In genomic region chr2:156896294-156896693, GRCh38 we compare ENCODE assay signal across 8 cellular contexts.
A peak's percentile ranks its signal among the peaks of the same experiment; 100 is the strongest.
DNase-seq lines count a peak whose midpoint lies in the region; ATAC-seq, FAIRE-seq and TF ChIP-seq lines count a peak whose summit lies in the region.

No MANE protein-coding gene starts in this region.

- H3K4me2 ChIP-seq in astrocyte (ENCODE audit: low read length) = no peak overlapping the region

- H3K36me3 ChIP-seq in astrocyte (ENCODE audit: insufficient read depth, low read length) = no peaks in the 10 kb centered on the region
- no peaks in the 10 kb centered on the region for H3K36me3 ChIP-seq in A673 (ENCODE audit: insufficient read depth, low read length, poor library complexity, severe bottlenecking)

- no peaks in the 10 kb centered on the region for H3K79me2 ChIP-seq in astrocyte (ENCODE audit: insufficient read depth, low read length)

- H3K36me3 Mint-ChIP-seq in astrocyte (ENCODE audit: low read depth, unreplicated experiment) = no peaks in the 10 kb centered on the region

- H3K27ac ChIP-seq in astrocyte (ENCODE audit: low read depth, low read length) = no peak overlapping the region
- no peak overlapping the region for H3K27ac ChIP-seq in A673 (ENCODE audit: low read depth, low read length, poor library complexity, severe bottlenecking)

- no peak overlapping the region for H3K4me3 ChIP-seq in astrocyte (ENCODE audit: insufficient read depth, low read depth, low read length)
- no peak overlapping the region for H3K4me3 ChIP-seq in A673 (ENCODE audit: low read depth, low read length, poor library complexity, severe bottlenecking)

- TF ChIP-seq CTCF in astrocyte (IDR thresholded peaks at IDR 0.05; ENCODE audit: insufficient read depth, low read depth, low read length) (no peak), A673 (conservative IDR thresholded peaks at IDR 0.05; ENCODE audit: low read depth, low read length) (no peak)

- DNase-seq in astrocyte (ENCODE audit: low read depth) (peak; percentile 70), NCI-H2196 (lab: John Stamatoyannopoulos, UW; ENCODE audit: unreplicated experiment) (no peak), SIG-M5 treated with dmso at 0.1 percent for 504 hours (lab: John Stamatoyannopoulos, UW; ENCODE audit: unreplicated experiment) (no peak), A673 (ENCODE audit: low spot score) (no peak), 8988T (no peak)

- FAIRE-seq in astrocyte (lab: Jason Lieb, UNC) = no peak

- ATAC-seq in GM18502 (IDR thresholded peaks at IDR 0.05; ENCODE audit: poor library complexity, unreplicated experiment) = peak; percentile 98
- ATAC-seq in GM21423 (IDR thresholded peaks at IDR 0.05; ENCODE audit: unreplicated experiment) = peak; percentile 96
- ATAC-seq in HG03378 (IDR thresholded peaks at IDR 0.05; ENCODE audit: unreplicated experiment) = peak; percentile 99

- H3K9me3 ChIP-seq in astrocyte (ENCODE audit: insufficient read depth, low read depth, low read length) (no peaks in the 10 kb centered on the region), A673 (ENCODE audit: low read depth, low read length, poor library complexity, severe bottlenecking) (no peaks in the 10 kb centered on the region)

- intact Hi-C loops in A673 (cut with micrococcal nuclease; ENCODE audit: unreplicated experiment) = no loop called here

- no peak overlapping the region for H3K9ac ChIP-seq in astrocyte (ENCODE audit: low read length)

- no peaks in the 10 kb centered on the region for H4K20me1 ChIP-seq in astrocyte (ENCODE audit: insufficient read depth, low read length)

- no peaks in the 10 kb centered on the region for H3K27me3 Mint-ChIP-seq in astrocyte (ENCODE audit: low read depth, unreplicated experiment)

- H3K27me3 ChIP-seq in astrocyte (ENCODE audit: insufficient read depth, low read length) = no peaks in the 10 kb centered on the region
- H3K27me3 ChIP-seq in A673 (replicated peaks; ENCODE audit: insufficient read depth, low read depth, low read length, poor library complexity) = peaks cover 14% of the 10 kb centered on the region

- H2AFZ ChIP-seq in astrocyte (ENCODE audit: low read depth, low read length) = no peak overlapping the region

- CTCF ChIA-PET in A673 (lab: Charles Lee) = no interaction called here

- H3K27ac Mint-ChIP-seq in astrocyte (ENCODE audit: unreplicated experiment) = no peak overlapping the region

- no TSS peak for BruUV-seq in A673 (replicated peaks; lab: Mats Ljungman, UMichigan)

- peaks cover 13% of the 10 kb centered on the region for H3K4me1 Mint-ChIP-seq in astrocyte (ENCODE audit: low read depth, unreplicated experiment)

- POLR2A ChIA-PET in A673 (lab: Charles Lee; ENCODE audit: low non-redundant PET) = no interaction called here

- H3K4me1 ChIP-seq in astrocyte (ENCODE audit: insufficient read depth, low read length) (peaks cover 3% of the 10 kb centered on the region), A673 (ENCODE audit: insufficient read depth, low read length, poor library complexity, severe bottlenecking) (no peaks in the 10 kb centered on the region)

- H3K9me3 Mint-ChIP-seq in astrocyte (ENCODE audit: unreplicated experiment) = peaks cover 4% of the 10 kb centered on the region

- H3K4me3 Mint-ChIP-seq in astrocyte (ENCODE audit: unreplicated experiment) = no peak overlapping the region
